ENCODE assay signal across 17 cellular contexts in genomic region chr1:190540366-190540765, GRCh38.
DNase-seq lines count a peak whose midpoint lies in the region; ATAC-seq, FAIRE-seq and TF ChIP-seq lines count a peak whose summit lies in the region.
"Had no signal": no experiment of that assay in that cellular context is flagged by ENCODE, and none has a peak within 500 bp of the region (broad histone marks: within the 10 kb centered on the region; RNA-seq: fewer than 3 reads in every experiment).

No MANE protein-coding gene starts in this region.

- no peak overlapping the region for H3K4me3 Mint-ChIP-seq in activated T-cell treated with anti-CD3 and anti-CD28 coated beads, Interleukin-2, amount 50 U/mL, for 4 hours
- H3K4me3 Mint-ChIP-seq: CD4-positive, alpha-beta memory T cell; H9; HFFc6 had no signal

- H2AFZ ChIP-seq in H1 (ENCODE audit: low read length) = no peak overlapping the region
- H2AFZ ChIP-seq: GM23248 had no signal

- no peaks in the 10 kb centered on the region for H3K23me2 ChIP-seq in H1 (ENCODE audit: low read depth, low read length)

- no peak overlapping the region for H2BK5ac ChIP-seq in H1 (ENCODE audit: low read depth, low read length)

- H2BK12ac ChIP-seq in H1 (ENCODE audit: low read depth, low read length) = no peak overlapping the region

- no peak for TF ChIP-seq EP300 in H1 (IDR thresholded peaks at IDR 0.05; ENCODE audit: borderline replicate concordance in 1 of 2, low read depth in 2 of 2, low read length in 2 of 2)

- no peaks in the 10 kb centered on the region for H3K36me3 ChIP-seq in HAP-1 (replicated peaks)
- H3K36me3 ChIP-seq in H1 (ENCODE audit: control insufficient read depth in 2 of 4, insufficient read depth in 4 of 4, low read length in 3 of 4) = no peaks in the 10 kb centered on the region
- H3K36me3 ChIP-seq: BE2C had no signal

- CTCF ChIA-PET in H1 (lab: Charles Lee; ENCODE audit: partially characterized antibody) = no interaction called here

- no peak overlapping the region for H2BK120ac ChIP-seq in H1 (replicated peaks; ENCODE audit: low read depth, low read length)

- TF ChIP-seq RAD21 in H1 (IDR thresholded peaks at IDR 0.05 in 1 of 2, conservative IDR thresholded peaks at IDR 0.05 in 1 of 2; ENCODE audit: low read depth in 2 of 2, low read length in 2 of 2) = no peak

- no peaks in the 10 kb centered on the region for H4K20me1 ChIP-seq in H1 (replicated peaks in 1 of 2; ENCODE audit: control insufficient read depth in 1 of 2, insufficient read depth in 2 of 2, low read length in 2 of 2)

- no peak overlapping the region for H3K4me3 ChIP-seq in HAP-1
- H3K4me3 ChIP-seq in H1 (ENCODE audit: extremely low read depth in 1 of 4, insufficient read depth in 2 of 4, low read depth in 3 of 4, low read length in 4 of 4) = no peak overlapping the region
- H3K4me3 ChIP-seq: A549, GM23248 had no signal

- TF ChIP-seq POLR2A in H1 (IDR thresholded peaks at IDR 0.05; ENCODE audit: control extremely low read depth in 1 of 2, low read depth in 2 of 2, low read length in 2 of 2) = no peak

- H3K4me1 Mint-ChIP-seq in activated T-cell treated with anti-CD3 and anti-CD28 coated beads, Interleukin-2, amount 50 U/mL, for 4 hours (ENCODE audit: low read depth) = no peaks in the 10 kb centered on the region
- H3K4me1 Mint-ChIP-seq: CD4-positive, alpha-beta memory T cell had no signal

- H3K4me1 ChIP-seq in HAP-1 = peaks cover 5% of the 10 kb centered on the region; the same call in 1 of the 2 replicates
- H3K4me1 ChIP-seq in H1 (replicated peaks in 1 of 4; ENCODE audit: control insufficient read depth in 3 of 4, insufficient read depth in 4 of 4, low read length in 3 of 4) = no peaks in the 10 kb centered on the region
- H3K4me1 ChIP-seq: A549, BE2C had no signal

- POLR2A ChIA-PET in H1 (lab: Charles Lee; ENCODE audit: partially characterized antibody) = no interaction called here

- ATAC-seq in activated T-cell treated with anti-CD3 and anti-CD28 coated beads, Interleukin-2, amount 50 U/mL, for 4 hours = no peak
- ATAC-seq: A549 had no signal

- FAIRE-seq in H1 (lab: Jason Lieb, UNC) = no peak
- FAIRE-seq: A549 had no signal

- H3K27ac ChIP-seq in H1 (ENCODE audit: low read depth, low read length) = no peak overlapping the region
- H3K27ac ChIP-seq: A549, C4-2B, GM23248 had no signal

- H3K14ac ChIP-seq in H1 (ENCODE audit: insufficient read length) = no peak overlapping the region

- H4K5ac ChIP-seq in H1 (ENCODE audit: insufficient read length, low read depth, low read length) = no peak overlapping the region

- H3K27me3 ChIP-seq in HAP-1 (ENCODE audit: low read depth) (no peaks in the 10 kb centered on the region), H1 (replicated peaks in 1 of 4; ENCODE audit: control insufficient read depth in 3 of 4, extremely low read depth in 1 of 4, insufficient read depth in 3 of 4, low read length in 3 of 4) (no peaks in the 10 kb centered on the region)
- H3K27me3 ChIP-seq: BE2C had no signal

- no peak overlapping the region for H3K18ac ChIP-seq in H1 (ENCODE audit: extremely low read depth, low read length)

- no peak overlapping the region for H2BK20ac ChIP-seq in H1 (ENCODE audit: low read length)

- H3K79me1 ChIP-seq in H1 (ENCODE audit: low read depth, low read length) = no peaks in the 10 kb centered on the region

- H3K79me2 ChIP-seq in H1 (ENCODE audit: control insufficient read depth in 1 of 2, insufficient read depth in 2 of 2, low read length in 2 of 2) = no peaks in the 10 kb centered on the region

- peaks cover 3% of the 10 kb centered on the region for H3K9me3 Mint-ChIP-seq in activated T-cell treated with anti-CD3 and anti-CD28 coated beads, Interleukin-2, amount 50 U/mL, for 4 hours
- H3K9me3 Mint-ChIP-seq: H9 had no signal

- H2AK5ac ChIP-seq in H1 (ENCODE audit: low read depth, low read length) = no peak overlapping the region

- H4K8ac ChIP-seq in H1 (ENCODE audit: extremely low read depth, insufficient read depth, low read length) = no peak overlapping the region

- TF ChIP-seq CTCF in H1 (IDR thresholded peaks at IDR 0.05; ENCODE audit: control extremely low read depth in 1 of 3, insufficient read depth in 1 of 3, low read depth in 1 of 3, low read length in 3 of 3) = no peak

- H3K56ac ChIP-seq in H1 (replicated peaks; ENCODE audit: insufficient read length, low read depth, low read length) = no peak overlapping the region

- H3K4me2 ChIP-seq in H1 (ENCODE audit: insufficient read depth in 1 of 2, low read depth in 2 of 2, low read length in 2 of 2) = no peak overlapping the region
- H3K4me2 ChIP-seq: A549 had no signal

- no peak overlapping the region for H3K4ac ChIP-seq in H1 (replicated peaks; ENCODE audit: insufficient read length, low read depth, low read length)

- DNase-seq in HAP-1 (ENCODE audit: low spot score in 2 of 2) = peak; percentile 9 to 59
- peak; percentile 21 for DNase-seq in NCI-H69 (lab: John Stamatoyannopoulos, UW)
- DNase-seq in H1 (ENCODE audit: low read depth in 1 of 2, low spot score in 2 of 2) = no peak
- DNase-seq in cortex of kidney (lab: John Stamatoyannopoulos, UW) = no peak
- DNase-seq in NOMO-1 treated with DMSO at 0.1 percent for 48 hours (lab: John Stamatoyannopoulos, UW; ENCODE audit: unreplicated experiment) = no peak
- DNase-seq in activated T-cell treated with anti-CD3 and anti-CD28 coated beads, Interleukin-2, amount 50 U/mL, for 4 hours = no peak
- DNase-seq: BE2C; CD4-positive, alpha-beta memory T cell; DMS153; GF-D8; GM23248; H9; HFFc6; IMR-90; KG1 had no signal

- no peaks in the 10 kb centered on the region for H3K36me3 Mint-ChIP-seq in activated T-cell treated with anti-CD3 and anti-CD28 coated beads, Interleukin-2, amount 50 U/mL, for 4 hours (ENCODE audit: insufficient read depth)
- H3K36me3 Mint-ChIP-seq: CD4-positive, alpha-beta memory T cell had no signal

- no peak overlapping the region for H4K91ac ChIP-seq in H1 (replicated peaks; ENCODE audit: insufficient read length, low read length)

- no peaks in the 10 kb centered on the region for H3K27me3 Mint-ChIP-seq in activated T-cell treated with anti-CD3 and anti-CD28 coated beads, Interleukin-2, amount 50 U/mL, for 4 hours (ENCODE audit: low read depth)
- H3K27me3 Mint-ChIP-seq: CD4-positive, alpha-beta memory T cell had no signal

- in situ Hi-C loops in HAP-1 (cut with MboI; ENCODE audit: low sequenced_read_pairs) = no loop called here

- no peak overlapping the region for H3K9ac ChIP-seq in H1 (replicated peaks in 1 of 4; ENCODE audit: extremely low read depth in 1 of 4, low read depth in 3 of 4, low read length in 3 of 4)
- H3K9ac ChIP-seq: GM23248 had no signal

- no peak overlapping the region for H2BK15ac ChIP-seq in H1 (ENCODE audit: low read length)

- no peak overlapping the region for H3K23ac ChIP-seq in H1 (ENCODE audit: insufficient read length)

- H3K9me3 ChIP-seq in HAP-1 (no peaks in the 10 kb centered on the region), H1 (ENCODE audit: insufficient read depth in 2 of 2, low read depth in 1 of 2, low read length in 1 of 2) (no peaks in the 10 kb centered on the region)
- H3K9me3 ChIP-seq: A549, BE2C had no signal

TF ChIP-seq in H1, 55 proteins besides CTCF, POLR2A, EP300 and RAD21:
- TF ChIP-seq SP1 (IDR thresholded peaks at IDR 0.05; ENCODE audit: low read depth, low read length) (no peak), EZH2 (IDR thresholded peaks at IDR 0.05; ENCODE audit: low read depth, low read length, severe bottlenecking) (no peak), RBBP5 (IDR thresholded peaks at IDR 0.05; ENCODE audit: borderline replicate concordance, low read depth, low read length) (no peak), SRF (IDR thresholded peaks at IDR 0.05; ENCODE audit: low read depth, low read length) (peak; percentile 72; the same call in 1 of the 2 replicates)

Comparison
In these comparisons a context has a peak if more than half of its experiments do, and no peak if none do; other contexts are left out.
1. DNase-seq: peak in HAP-1 (2 of 2) and NCI-H69 (single experiment); none in H1 (0 of 2), cortex of kidney (single experiment), NOMO-1 treated with DMSO at 0.1 percent for 48 hours (single experiment) and activated T-cell treated with anti-CD3 and anti-CD28 coated beads, Interleukin-2, amount 50 U/mL, for 4 hours (single experiment).